Comparison of ENCODE assay signal across 1 cellular context in the genomic region with DNA sequence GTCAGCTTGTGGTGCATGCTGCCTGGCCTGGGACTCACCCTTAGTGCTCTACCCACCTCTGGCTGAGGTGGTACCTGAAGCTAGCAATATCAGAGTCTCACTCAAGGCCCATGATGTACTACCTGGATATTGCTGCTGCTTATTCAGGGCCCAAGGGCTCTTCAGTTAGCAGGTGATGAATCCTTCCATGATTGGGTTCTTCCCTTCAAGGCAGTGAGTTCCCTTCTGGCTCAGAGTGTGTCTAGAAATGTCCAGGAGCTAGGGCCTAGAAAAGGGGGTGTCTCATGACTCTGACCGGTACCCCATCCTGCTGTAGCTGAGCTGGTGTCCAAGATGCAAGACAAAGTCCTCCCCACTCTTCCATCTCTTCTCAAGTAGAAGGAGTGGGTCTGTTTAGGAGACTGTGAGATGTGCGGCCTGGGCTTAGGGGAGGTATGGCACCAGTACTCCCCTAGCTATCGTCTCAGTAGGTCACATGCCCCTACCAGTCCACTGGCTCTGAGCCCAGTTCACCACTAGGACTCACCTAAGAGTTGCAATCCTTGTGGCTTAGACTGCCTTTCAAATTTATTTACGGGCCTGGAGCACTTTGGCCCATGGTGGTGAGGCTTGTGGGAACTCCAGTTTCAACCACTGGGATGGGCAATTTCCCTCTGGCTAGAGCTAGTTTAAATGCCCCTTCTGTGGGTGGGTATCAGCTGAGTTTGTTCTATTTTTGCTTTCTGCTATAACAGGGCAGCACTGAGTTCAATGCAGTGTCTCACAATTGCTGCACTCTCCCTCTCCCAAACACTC.
TF ChIP-seq lines count a peak whose summit lies in the region.

No MANE protein-coding gene starts in this region.

TF ChIP-seq in H1, 55 proteins besides CTCF, POLR2A, EP300 and RAD21:
- TF ChIP-seq YY1 (IDR thresholded peaks at IDR 0.05; ENCODE audit: low read depth, low read length): no peak
- TF ChIP-seq, protein P1, sequence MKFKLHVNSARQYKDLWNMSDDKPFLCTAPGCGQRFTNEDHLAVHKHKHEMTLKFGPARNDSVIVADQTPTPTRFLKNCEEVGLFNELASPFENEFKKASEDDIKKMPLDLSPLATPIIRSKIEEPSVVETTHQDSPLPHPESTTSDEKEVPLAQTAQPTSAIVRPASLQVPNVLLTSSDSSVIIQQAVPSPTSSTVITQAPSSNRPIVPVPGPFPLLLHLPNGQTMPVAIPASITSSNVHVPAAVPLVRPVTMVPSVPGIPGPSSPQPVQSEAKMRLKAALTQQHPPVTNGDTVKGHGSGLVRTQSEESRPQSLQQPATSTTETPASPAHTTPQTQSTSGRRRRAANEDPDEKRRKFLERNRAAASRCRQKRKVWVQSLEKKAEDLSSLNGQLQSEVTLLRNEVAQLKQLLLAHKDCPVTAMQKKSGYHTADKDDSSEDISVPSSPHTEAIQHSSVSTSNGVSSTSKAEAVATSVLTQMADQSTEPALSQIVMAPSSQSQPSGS (IDR thresholded peaks at IDR 0.05; ENCODE audit: low read length): no peak
TF ChIP-seq in H1: peak in this region for 0.
